ENCODE assay signal across 8 cellular contexts in genomic region chr3:125915792-125916375, GRCh38. TPM values are rescaled to one million over a fixed set of nuclear protein-coding genes. Genes with fewer than 3 reads are reported as not detected.
A peak's percentile ranks its signal among the peaks of the same experiment; 100 is the strongest.
DNase-seq lines count a peak whose midpoint lies in the region; ATAC-seq lines count a peak whose summit lies in the region.
"Not testable (repeated sequence)": the region's sequence is repeated elsewhere in the genome, so short reads cannot be mapped to it uniquely, and the experiment has no call there.

No MANE protein-coding gene starts in this region.

- H3K4me1 Mint-ChIP-seq in memory B cell: not testable (repeated sequence)

- H3K4me3 ChIP-seq in effector memory CD4-positive, alpha-beta T cell (ENCODE audit: insufficient read depth, low read depth, low read length, poor library complexity, severe bottlenecking): peak overlapping the region; percentile 57

- H3K27me3 Mint-ChIP-seq in memory B cell: not testable (repeated sequence)

- not testable (repeated sequence) for H3K36me3 ChIP-seq in effector memory CD4-positive, alpha-beta T cell (ENCODE audit: control insufficient read depth, insufficient read depth, low read length)

- H3K4me1 ChIP-seq in effector memory CD4-positive, alpha-beta T cell (ENCODE audit: control insufficient read depth, insufficient read depth, low read length, poor library complexity, severe bottlenecking): not testable (repeated sequence)

- peak overlapping the region; percentile 91 for H3K27ac Mint-ChIP-seq in memory B cell

- ATAC-seq in GM21381 (IDR thresholded peaks at IDR 0.05; ENCODE audit: unreplicated experiment): peak; percentile 78
- peak; percentile 67 for ATAC-seq in memory B cell (ENCODE audit: low read depth)

- H3K9me3 Mint-ChIP-seq in memory B cell: not testable (repeated sequence)

- not testable (repeated sequence) for H3K9me3 ChIP-seq in effector memory CD4-positive, alpha-beta T cell (ENCODE audit: control insufficient read depth, low read length)

- peak overlapping the region; percentile 94 for H3K4me3 Mint-ChIP-seq in memory B cell

- not testable (repeated sequence) for H3K36me3 Mint-ChIP-seq in memory B cell

- not testable (repeated sequence) for H3K27me3 ChIP-seq in effector memory CD4-positive, alpha-beta T cell (replicated peaks; ENCODE audit: control insufficient read depth, insufficient read depth, low read length, poor library complexity, severe bottlenecking)

- DNase-seq in CMK (ENCODE audit: low read depth) (peak; percentile 83), HT1080 (ENCODE audit: low read depth) (peak; percentile 100), NOMO-1 (lab: John Stamatoyannopoulos, UW; ENCODE audit: unreplicated experiment in 2 of 2) (peak; percentile 91 to 97), memory B cell (ENCODE audit: low spot score in 2 of 2) (peak; percentile 98 to 99)
- peak; percentile 86 to 98 (median 93) for DNase-seq in activated CD8-positive, alpha-beta memory T cell treated with anti-CD3 and anti-CD28 coated beads for 48 hours (ENCODE audit: low read depth in 2 of 3, low spot score in 2 of 3)
- DNase-seq in effector memory CD4-positive, alpha-beta T cell: peak; percentile 99 to 100 (median 99)
- peak; percentile 97 for DNase-seq in stimulated activated CD8-positive, alpha-beta memory T cell treated with anti-CD3 and anti-CD28 coated beads, Interleukin-12 subunit alpha, Interleukin-12 subunit beta, amount 100 ng/mL, for 1 hour (ENCODE audit: low read depth)

- peak overlapping the region; percentile 76 for H3K27ac ChIP-seq in effector memory CD4-positive, alpha-beta T cell (ENCODE audit: insufficient read depth, low read length, poor library complexity, severe bottlenecking)

RNA-seq across cellular contexts. Expression of gene ROPN1B, which starts 53.1 kb away (rescaled TPM):
- 0.30 TPM in 1 of 2 replicates, not detected in the other for total RNA-seq in HT1080 (2014; rRNA removed; shearing (Covaris generic))
- not detected in 2 replicates for polyA plus RNA-seq in HT1080 (2015; cell fraction: cytosol; rRNA removed)
- polyA plus RNA-seq in HT1080 (2015; cell fraction: nucleus; rRNA removed): not detected in 2 replicates

Comparison
In these comparisons a context has a peak if more than half of its experiments do, and no peak if none do; other contexts are left out.
1. Peak in every context shown above with its lines: DNase-seq, ATAC-seq, H3K4me3 ChIP-seq and H3K27ac ChIP-seq.